ENCODE assay signal across 13 cellular contexts in genomic region chr7:25031432-25031831, GRCh38. TPM values are rescaled to one million over a fixed set of nuclear protein-coding genes. Genes with fewer than 3 reads are reported as not detected.
DNase-seq lines count a peak whose midpoint lies in the region; ATAC-seq and TF ChIP-seq lines count a peak whose summit lies in the region.
"Had no signal": no experiment of that assay in that cellular context is flagged by ENCODE, and none has a peak within 500 bp of the region (broad histone marks: within the 10 kb centered on the region; RNA-seq: fewer than 3 reads in every experiment).

No MANE protein-coding gene starts in this region.

- ATAC-seq in GM19463 (IDR thresholded peaks at IDR 0.05; ENCODE audit: unreplicated experiment) (peak; percentile 40), HG03045 (IDR thresholded peaks at IDR 0.05; ENCODE audit: unreplicated experiment) (peak; percentile 47), T-helper 17 cell (no peak), sciatic nerve (no peak)
- ATAC-seq: right cardiac atrium had no signal

- intact Hi-C loops in sciatic nerve (cut with DNase I): no loop called here

- peak; percentile 33; the same call in 1 of the 3 replicates for TF ChIP-seq CTCF in GM12872 (IDR thresholded peaks at IDR 0.05; ENCODE audit: insufficient read depth, low read depth, low read length)

- no peak overlapping the region for H3K4me3 Mint-ChIP-seq in T-helper 17 cell
- H3K4me3 Mint-ChIP-seq: CD14-positive monocyte had no signal

- no peaks in the 10 kb centered on the region for H3K27me3 Mint-ChIP-seq in T-helper 17 cell

- H3K9me3 ChIP-seq in T-helper 17 cell (ENCODE audit: control insufficient read depth, low read length, poor library complexity, severe bottlenecking): no peaks in the 10 kb centered on the region

- no peak for DNase-seq in T-helper 17 cell
- no peak for DNase-seq in NCI-H2196 (lab: John Stamatoyannopoulos, UW; ENCODE audit: unreplicated experiment)
- DNase-seq in DMS79 treated with DMSO at 0.1 percent for 48 hours (lab: John Stamatoyannopoulos, UW): no peak
- no peak for DNase-seq in sciatic nerve (ENCODE audit: low spot score)
- no peak for DNase-seq in NCI-H774 (lab: John Stamatoyannopoulos, UW)
- DNase-seq: right cardiac atrium, stomach, T1000 had no signal

- peak overlapping the region; percentile 16 for H3K27ac Mint-ChIP-seq in T-helper 17 cell
- H3K27ac Mint-ChIP-seq: activated naive CD4-positive, alpha-beta T cell treated with anti-CD3 and anti-CD28 coated beads, Interleukin-2, amount 50 U/mL, for 72 hours; CD14-positive monocyte had no signal

- peaks cover 4% of the 10 kb centered on the region for H3K36me3 Mint-ChIP-seq in T-helper 17 cell (ENCODE audit: low read depth)
- H3K36me3 Mint-ChIP-seq: CD14-positive monocyte had no signal

- peaks cover 48% of the 10 kb centered on the region for H3K4me1 Mint-ChIP-seq in T-helper 17 cell
- H3K4me1 Mint-ChIP-seq: CD14-positive monocyte had no signal

RNA-seq across cellular contexts. Expression of gene OSBPL3, which starts 51.5 kb away (rescaled TPM):
- total RNA-seq in T-helper 17 cell (10 to 100 TPM; 54.8 to 54.9 TPM), sciatic nerve (11.0 TPM)

Comparison
In these comparisons a context has a peak if more than half of its experiments do, and no peak if none do; other contexts are left out.
1. ATAC-seq: peak in GM19463 (single experiment) and HG03045 (single experiment); none in T-helper 17 cell (single experiment) and sciatic nerve (single experiment).